In genomic region chr1:53947172-53947835, GRCh38 we compare ENCODE assay signal across 1 cellular context.
TF ChIP-seq lines count a peak whose summit lies in the region.

No MANE protein-coding gene starts in this region.

TF ChIP-seq in A549, 52 proteins besides CTCF, POLR2A, EP300 and RAD21 (continued from another document):
- TF ChIP-seq JUNB (IDR thresholded peaks at IDR 0.05), result no peak
- TF ChIP-seq HEYL (CRISPR knock-in tag; IDR thresholded peaks at IDR 0.05), result no peak
- no peak for TF ChIP-seq NR3C1 (IDR thresholded peaks at IDR 0.05)
TF ChIP-seq in A549: peak in this region for 0.
